16 cellular contexts compared by ENCODE assay signal in genomic region chr4:118993329-118993728, GRCh38.
"Had no signal": no experiment of that assay in that cellular context is flagged by ENCODE, and none has a peak within 500 bp of the region (broad histone marks: within the 10 kb centered on the region; RNA-seq: fewer than 3 reads in every experiment).

No MANE protein-coding gene starts in this region.

- H3K9me3 Mint-ChIP-seq: activated CD4-positive, alpha-beta memory T cell treated with anti-CD3 and anti-CD28 coated beads, Interleukin-2, amount 10 ng/mL, durations not matched to agents 7 days and 5 days; activated T-cell treated with anti-CD3 and anti-CD28 coated beads, Interleukin-2, amount 50 U/mL, for 24 hours; naive B cell; T-cell had no signal

- H3K27ac Mint-ChIP-seq: activated CD4-positive, alpha-beta memory T cell treated with anti-CD3 and anti-CD28 coated beads, Interleukin-2, amount 10 ng/mL, durations not matched to agents 7 days and 5 days; activated CD4-positive, alpha-beta T cell treated with anti-CD3 and anti-CD28 coated beads for 36 hours; activated T-cell treated with anti-CD3 and anti-CD28 coated beads, Interleukin-2, amount 50 U/mL, for 24 hours; naive B cell; T-cell had no signal

- H3K27me3 ChIP-seq: dorsolateral prefrontal cortex, ovary had no signal

- H3K36me3 ChIP-seq: ovary had no signal

- H3K9me3 ChIP-seq: ovary, SK-N-SH had no signal

- H3K27ac ChIP-seq: dorsolateral prefrontal cortex, VCaP had no signal

- DNase-seq: activated CD4-positive, alpha-beta memory T cell treated with anti-CD3 and anti-CD28 coated beads, Interleukin-2, amount 10 ng/mL, durations not matched to agents 7 days and 5 days; activated CD4-positive, alpha-beta T cell treated with anti-CD3 and anti-CD28 coated beads for 36 hours; activated naive CD4-positive, alpha-beta T cell treated with anti-CD3 and anti-CD28 coated beads, Interleukin-2, amount 50 U/mL, for 16 hours; activated T-cell treated with anti-CD3 and anti-CD28 coated beads, Interleukin-2, amount 50 U/mL, for 24 hours; dorsolateral prefrontal cortex; erythroblast; naive B cell; SK-N-SH; stimulated activated CD4-positive, alpha-beta T cell treated with anti-CD3 and anti-CD28 coated beads, Interleukin-4, amount 100 ng/mL, for 4 hours; stimulated activated CD8-positive, alpha-beta memory T cell treated with anti-CD3 and anti-CD28 coated beads, Interleukin-4, amount 100 ng/mL, for 48 hours; stimulated activated naive CD4-positive, alpha-beta T cell treated with Interleukin-2 at 50 U/mL for 16 hours; T-cell; T1000 had no signal

- ATAC-seq: activated CD4-positive, alpha-beta T cell treated with anti-CD3 and anti-CD28 coated beads for 36 hours; T-cell had no signal

- H3K9ac ChIP-seq: SK-N-SH had no signal

- H3K4me3 ChIP-seq: dorsolateral prefrontal cortex, ovary, smooth muscle cell had no signal

- H3K4me3 Mint-ChIP-seq: activated CD4-positive, alpha-beta memory T cell treated with anti-CD3 and anti-CD28 coated beads, Interleukin-2, amount 10 ng/mL, durations not matched to agents 7 days and 5 days; activated CD4-positive, alpha-beta T cell treated with anti-CD3 and anti-CD28 coated beads for 36 hours; activated T-cell treated with anti-CD3 and anti-CD28 coated beads, Interleukin-2, amount 50 U/mL, for 24 hours; naive B cell; T-cell had no signal

- H3K4me1 Mint-ChIP-seq: activated CD4-positive, alpha-beta memory T cell treated with anti-CD3 and anti-CD28 coated beads, Interleukin-2, amount 10 ng/mL, durations not matched to agents 7 days and 5 days; activated CD4-positive, alpha-beta T cell treated with anti-CD3 and anti-CD28 coated beads for 36 hours; T-cell had no signal

- H3K36me3 Mint-ChIP-seq: naive B cell, T-cell had no signal
